Comparison of ENCODE assay signal across 25 cellular contexts in genomic region chr3:118477768-118478167, GRCh38.
"Had no signal": no experiment of that assay in that cellular context is flagged by ENCODE, and none has a peak within 500 bp of the region (broad histone marks: within the 10 kb centered on the region; RNA-seq: fewer than 3 reads in every experiment).

No MANE protein-coding gene starts in this region.

- H3K27ac Mint-ChIP-seq: activated B cell treated with CpG ODN at 0.5 μM for 24 hours; activated naive CD8-positive, alpha-beta T cell treated with anti-CD3 and anti-CD28 coated beads for 36 hours; natural killer cell; progenitor cell of endocrine pancreas; T-helper 2 cell treated with Interferon-gamma antibody and Interleukin-4, amounts not matched to agents 5 μg/mL and 100 μg/mL, for 36 hours had no signal

- H3K4me3 Mint-ChIP-seq: activated B cell treated with CpG ODN at 0.5 μM for 24 hours; activated naive CD8-positive, alpha-beta T cell treated with anti-CD3 and anti-CD28 coated beads for 36 hours; central memory CD8-positive, alpha-beta T cell; natural killer cell; T-helper 2 cell treated with Interferon-gamma antibody and Interleukin-4, amounts not matched to agents 5 μg/mL and 100 μg/mL, for 36 hours had no signal

- H3K36me3 ChIP-seq: breast epithelium, esophagus squamous epithelium, heart left ventricle, thoracic aorta, upper lobe of left lung had no signal

- H3K4me3 ChIP-seq: breast epithelium, esophagus squamous epithelium, heart left ventricle, thoracic aorta, upper lobe of left lung had no signal

- DNase-seq: activated B cell treated with CpG ODN at 0.5 μM for 24 hours; activated CD4-positive, alpha-beta T cell treated with anti-CD3 and anti-CD28 coated beads for 4 hours; activated CD4-positive, alpha-beta T cell treated with anti-CD3 and anti-CD28 coated beads, Interleukin-2, amount 50 U/mL, for 48 hours; activated CD8-positive, alpha-beta memory T cell treated with anti-CD3 and anti-CD28 coated beads, Interleukin-2, amount 50 U/mL, for 48 hours; activated naive CD4-positive, alpha-beta T cell treated with Interleukin-2 at 50 U/mL for 16 hours; activated naive CD8-positive, alpha-beta T cell treated with anti-CD3 and anti-CD28 coated beads for 36 hours; activated T-cell treated with anti-CD3 and anti-CD28 coated beads, Interleukin-2, amount 50 U/mL, for 48 hours; esophagus squamous epithelium; heart left ventricle; left ventricle myocardium superior; midbrain; natural killer cell; retina; stimulated activated CD4-positive, alpha-beta T cell treated with anti-CD3 and anti-CD28 coated beads, Interleukin-2, amount 100 ng/mL, for 48 hours; stimulated activated CD8-positive, alpha-beta memory T cell treated with anti-CD3 and anti-CD28 coated beads, Interleukin-4, amount 100 ng/mL, for 48 hours; stimulated activated naive CD4-positive, alpha-beta T cell; upper lobe of left lung had no signal

- H3K4me1 ChIP-seq: breast epithelium, esophagus squamous epithelium, heart left ventricle, upper lobe of left lung had no signal

- H3K36me3 Mint-ChIP-seq: activated naive CD8-positive, alpha-beta T cell treated with anti-CD3 and anti-CD28 coated beads for 36 hours; natural killer cell had no signal

- H3K9me3 ChIP-seq: breast epithelium, esophagus squamous epithelium, heart left ventricle, thoracic aorta, upper lobe of left lung had no signal

- H3K9me3 Mint-ChIP-seq: activated B cell treated with CpG ODN at 0.5 μM for 24 hours; activated naive CD8-positive, alpha-beta T cell treated with anti-CD3 and anti-CD28 coated beads for 36 hours; T-helper 2 cell treated with Interferon-gamma antibody and Interleukin-4, amounts not matched to agents 5 μg/mL and 100 μg/mL, for 36 hours had no signal

- H3K27ac ChIP-seq: breast epithelium, esophagus squamous epithelium, heart left ventricle, thoracic aorta, upper lobe of left lung had no signal

- FAIRE-seq: colon, islet of Langerhans, TTC549 had no signal

- H3K27me3 ChIP-seq: breast epithelium, esophagus squamous epithelium, heart left ventricle, upper lobe of left lung had no signal

- H3K4me1 Mint-ChIP-seq: activated B cell treated with CpG ODN at 0.5 μM for 24 hours; activated naive CD8-positive, alpha-beta T cell treated with anti-CD3 and anti-CD28 coated beads for 36 hours; central memory CD8-positive, alpha-beta T cell; natural killer cell had no signal

- H3K27me3 Mint-ChIP-seq: activated B cell treated with CpG ODN at 0.5 μM for 24 hours; activated naive CD8-positive, alpha-beta T cell treated with anti-CD3 and anti-CD28 coated beads for 36 hours; central memory CD8-positive, alpha-beta T cell; progenitor cell of endocrine pancreas had no signal

- ATAC-seq: heart left ventricle, left ventricle myocardium superior, natural killer cell had no signal
